In the genomic region with DNA sequence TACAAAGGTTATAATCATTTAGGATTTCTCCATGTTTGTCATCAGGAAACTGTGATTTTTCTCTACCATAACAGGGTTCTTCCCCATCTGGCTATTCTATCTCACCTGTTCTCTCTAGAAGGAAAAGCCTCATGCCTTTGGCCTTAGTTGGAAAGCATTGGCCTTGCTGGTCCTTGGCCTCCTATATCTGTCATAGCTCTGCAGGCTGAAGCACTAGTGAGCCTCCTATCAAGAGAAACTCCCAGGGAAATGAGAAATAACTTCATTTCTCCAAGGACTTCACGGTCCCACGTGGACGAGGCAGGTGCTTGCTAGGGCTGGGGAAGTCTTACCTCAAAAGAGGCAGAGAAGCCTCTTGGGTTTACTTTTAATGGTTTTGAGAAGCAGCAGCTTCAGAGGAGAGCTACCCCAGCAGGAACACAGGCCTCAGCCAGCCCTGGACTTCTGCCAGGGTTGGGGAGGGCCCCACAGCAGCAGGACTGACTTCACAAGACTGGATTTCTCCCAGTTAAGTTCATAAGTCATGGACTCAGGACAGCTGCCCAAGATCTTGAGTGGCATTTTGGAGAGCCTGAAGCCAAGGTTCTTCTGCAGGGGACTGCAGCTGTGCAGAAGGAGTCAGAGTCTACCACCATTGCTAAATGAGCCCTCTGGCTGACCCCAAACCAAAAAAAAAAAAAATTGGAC, we compare ENCODE assay signal across 9 cellular contexts. TPM values are rescaled to one million over a fixed set of nuclear protein-coding genes. Genes with fewer than 3 reads are reported as not detected.
DNase-seq lines count a peak whose midpoint lies in the region; ATAC-seq and TF ChIP-seq lines count a peak whose summit lies in the region.
"Had no signal": no experiment of that assay in that cellular context is flagged by ENCODE, and none has a peak within 500 bp of the region (broad histone marks: within the 10 kb centered on the region; RNA-seq: fewer than 3 reads in every experiment).

No MANE protein-coding gene starts in this region.

- H3K4me3 ChIP-seq in DND-41 (ENCODE audit: low read depth in 1 of 2, low read length in 2 of 2) (no peak overlapping the region), astrocyte of the cerebellum (ENCODE audit: low read depth, low read length) (no peak overlapping the region), left ventricle myocardium inferior (no peak overlapping the region), psoas muscle (no peak overlapping the region)

- H3K27me3 ChIP-seq in DND-41 (ENCODE audit: insufficient read depth, low read length, poor library complexity) (no peaks in the 10 kb centered on the region), left ventricle myocardium inferior (ENCODE audit: low read depth) (peaks cover 17% of the 10 kb centered on the region), psoas muscle (ENCODE audit: insufficient read depth in 3 of 3, low read length in 2 of 3) (no peaks in the 10 kb centered on the region)

- in situ Hi-C loops in astrocyte of the cerebellum (cut with HindIII; ENCODE audit: low sequenced_read_pairs), result no loop called here

- intact Hi-C loops in left ventricle myocardium inferior (cut with micrococcal nuclease), result no loop called here
- intact Hi-C loops in psoas muscle (cut with DNase I), result no loop called here

- H4K20me1 ChIP-seq in DND-41 (ENCODE audit: insufficient read depth, low read length), result no peaks in the 10 kb centered on the region

- H3K9me3 ChIP-seq in DND-41 (ENCODE audit: insufficient read depth, low read length, severe bottlenecking) (no peaks in the 10 kb centered on the region), left ventricle myocardium inferior (replicated peaks) (no peaks in the 10 kb centered on the region), psoas muscle (no peaks in the 10 kb centered on the region)

- no peaks in the 10 kb centered on the region for H3K36me3 ChIP-seq in DND-41 (ENCODE audit: insufficient read depth, low read length)
- H3K36me3 ChIP-seq in left ventricle myocardium inferior, result no peaks in the 10 kb centered on the region
- no peaks in the 10 kb centered on the region for H3K36me3 ChIP-seq in psoas muscle (ENCODE audit: insufficient read depth in 1 of 2, low read depth in 1 of 2)

- H3K4me2 ChIP-seq in DND-41 (ENCODE audit: insufficient read depth, low read length), result no peak overlapping the region

- DNase-seq in DND-41 (no peak), astrocyte of the cerebellum (ENCODE audit: low read depth) (peak; percentile 89), left ventricle myocardium inferior (peak; percentile 83), psoas muscle (peak; percentile 70 to 85), retina (no peak), cortex of kidney (lab: John Stamatoyannopoulos, UW) (no peak), NOMO-1 (lab: John Stamatoyannopoulos, UW; ENCODE audit: unreplicated experiment in 2 of 2) (no peak)
- DNase-seq: NCI-H1417 had no signal

- no peak overlapping the region for H2AFZ ChIP-seq in DND-41 (ENCODE audit: low read depth, low read length)

- WGBS in psoas muscle, 3 donors, result 30 to 37% (median 32%) methylated on average over 3 of the region's 3 CpGs

- no peak overlapping the region for H3K9ac ChIP-seq in DND-41 (ENCODE audit: low read depth, low read length)

- H3K4me1 ChIP-seq in DND-41 (ENCODE audit: insufficient read depth, low read length) (no peaks in the 10 kb centered on the region), left ventricle myocardium inferior (peaks cover 14% of the 10 kb centered on the region), psoas muscle (peaks cover 7% of the 10 kb centered on the region)

- H3K27ac ChIP-seq in DND-41 (ENCODE audit: low read length), result no peak overlapping the region
- H3K27ac ChIP-seq in left ventricle myocardium inferior (replicated peaks), result peak overlapping the region; percentile 43
- no peak overlapping the region for H3K27ac ChIP-seq in psoas muscle

- TF ChIP-seq CTCF in DND-41 (IDR thresholded peaks at IDR 0.05; ENCODE audit: borderline replicate concordance, extremely low read depth, low read length, poor library complexity, severe bottlenecking) (no peak), astrocyte of the cerebellum (IDR thresholded peaks at IDR 0.05; ENCODE audit: low read depth, low read length, missing control alignments) (no peak), left ventricle myocardium inferior (IDR thresholded peaks at IDR 0.05; ENCODE audit: borderline replicate concordance) (no peak), psoas muscle (IDR thresholded peaks at IDR 0.05) (no peak)

- ATAC-seq in DND-41 (ENCODE audit: insufficient read depth, low read depth) (peak; percentile 27; the same call in 1 of the 3 replicates), psoas muscle (peak; percentile 78 to 89 (median 84)), GM21390 (IDR thresholded peaks at IDR 0.05; ENCODE audit: unreplicated experiment) (no peak)

- H3K79me2 ChIP-seq in DND-41 (ENCODE audit: insufficient read depth, low read length), result no peaks in the 10 kb centered on the region

RNA-seq across cellular contexts. Expression of gene PSAT1, which starts 15.8 kb away (rescaled TPM):
- 0.77 TPM for total RNA-seq in left ventricle myocardium inferior
- 1 to 10 TPM in 1 of 4 donors, under 1 TPM in 3; 0.15 to 1.1 (median 0.52) TPM for total RNA-seq in psoas muscle
- 1 to 10 TPM in 2 of 3 donors, under 1 TPM in 1; 0.31 to 2.0 (median 1.6) TPM for polyA plus RNA-seq in psoas muscle

RNA-seq across cellular contexts. Expression of gene CEP78, which starts 45.2 kb away (rescaled TPM):
- total RNA-seq in left ventricle myocardium inferior (3.4 TPM), psoas muscle (1 to 10 TPM; 2.5 to 4.3 (median 4.2) TPM)
- polyA plus RNA-seq in psoas muscle, result 1 to 10 TPM; 1.8 to 3.0 (median 2.3) TPM

Comparison
In these comparisons a context has a peak if more than half of its experiments do, and no peak if none do; other contexts are left out.
1. DNase-seq: peak in astrocyte of the cerebellum (single experiment), left ventricle myocardium inferior (single experiment) and psoas muscle (2 of 2); none in DND-41 (single experiment), retina (single experiment), cortex of kidney (single experiment) and NOMO-1 (0 of 2).